Comparison of ENCODE assay signal across 1 cellular context in genomic region chr17:42885806-42886205, GRCh38.
A peak's percentile ranks its signal among the peaks of the same experiment; 100 is the strongest.
TF ChIP-seq lines count a peak whose summit lies in the region.

No MANE protein-coding gene starts in this region.

TF ChIP-seq in HepG2, 621 proteins besides CTCF, POLR2A, EP300 and RAD21:
- TF ChIP-seq ZNF24 (IDR thresholded peaks at IDR 0.05) (0 out of 2 replicates have a peak, but pooled peaks have one; percentile 14), ZNF770 (CRISPR knock-in tag; IDR thresholded peaks at IDR 0.05) (peak; percentile 92), ZNF777 (CRISPR knock-in tag; IDR thresholded peaks at IDR 0.05) (0 out of 2 replicates have a peak, but pooled peaks have one; percentile 8), HOXA5 (CRISPR knock-in tag; IDR thresholded peaks at IDR 0.05) (0 out of 2 replicates have a peak, but pooled peaks have one; percentile 33), ZBTB42 (CRISPR knock-in tag; IDR thresholded peaks at IDR 0.05) (0 out of 2 replicates have a peak, but pooled peaks have one; percentile 46)
